16 cellular contexts compared by ENCODE assay signal in the genomic region with DNA sequence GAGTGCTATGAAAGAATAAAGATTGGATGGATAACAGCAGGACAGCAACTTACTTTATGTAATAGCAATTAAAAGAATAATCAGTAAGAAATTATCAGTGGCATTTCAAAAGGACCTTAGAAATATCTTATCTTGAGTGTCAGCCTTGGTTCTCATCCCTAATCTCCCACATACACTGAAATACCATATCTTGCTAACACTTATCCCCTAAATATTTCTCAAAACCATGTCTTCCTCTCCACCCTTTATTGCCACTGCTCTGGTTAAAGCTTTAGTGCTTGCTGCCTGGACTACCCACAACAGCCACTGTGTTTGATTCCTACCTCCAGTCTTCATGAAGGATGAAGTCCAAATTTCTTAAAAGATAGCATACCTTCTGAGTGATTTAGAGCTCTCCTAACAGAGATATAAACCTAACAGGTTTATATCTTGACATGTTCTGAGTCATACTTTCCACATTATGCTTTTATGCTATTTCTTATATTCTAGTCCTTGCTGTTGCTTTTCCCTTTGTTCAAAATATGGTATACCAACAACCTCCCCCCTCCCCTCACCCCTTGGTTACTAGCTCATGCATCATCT.
"Had no signal": no experiment of that assay in that cellular context is flagged by ENCODE, and none has a peak within 500 bp of the region (broad histone marks: within the 10 kb centered on the region; RNA-seq: fewer than 3 reads in every experiment).

No MANE protein-coding gene starts in this region.

- H3K27ac ChIP-seq: colonic mucosa, esophagus muscularis mucosa, prostate gland, skin epidermis, tibial nerve had no signal

- H3K36me3 Mint-ChIP-seq: brain had no signal

- H3K9me3 Mint-ChIP-seq: activated T-helper 1 cell treated with anti-CD3 and anti-CD28 coated beads, Interleukin-12 subunit alpha, Interleukin-12 subunit beta, Interleukin-2, Interleukin-4 antibody, amounts not matched to agents 30 ng/mL and 10 ng/mL and 1 ng/mL, durations not matched to agents 14 hours and 24 hours and 36 hours; brain; neural crest cell had no signal

- H3K4me1 ChIP-seq: colonic mucosa, esophagus muscularis mucosa, prostate gland, tibial nerve had no signal

- H3K36me3 ChIP-seq: colonic mucosa, esophagus muscularis mucosa, prostate gland, tibial nerve had no signal

- H3K9me3 ChIP-seq: colonic mucosa, esophagus muscularis mucosa, prostate gland, tibial nerve had no signal

- H3K4me3 ChIP-seq: colonic mucosa, esophagus muscularis mucosa, prostate gland, skin epidermis, tibial nerve had no signal

- H3K27me3 Mint-ChIP-seq: activated naive CD8-positive, alpha-beta T cell treated with anti-CD3 and anti-CD28 coated beads for 36 hours had no signal

- H3K27me3 ChIP-seq: colonic mucosa, esophagus muscularis mucosa, tibial nerve had no signal

- DNase-seq: activated CD4-positive, alpha-beta T cell treated with anti-CD3 and anti-CD28 coated beads, Interleukin-2, amount 50 U/mL, for 1 hour; activated CD8-positive, alpha-beta memory T cell treated with anti-CD3 and anti-CD28 coated beads for 24 hours; activated naive CD8-positive, alpha-beta T cell treated with anti-CD3 and anti-CD28 coated beads for 36 hours; central memory CD4-positive, alpha-beta T cell; colonic mucosa; right cardiac atrium; stimulated activated CD4-positive, alpha-beta T cell treated with anti-CD3 and anti-CD28 coated beads, Interleukin-4, amount 100 ng/mL, for 24 hours; stimulated activated naive CD4-positive, alpha-beta T cell treated with Interleukin-2 at 50 U/mL for 16 hours; substantia nigra had no signal

- H3K4me3 Mint-ChIP-seq: activated naive CD8-positive, alpha-beta T cell treated with anti-CD3 and anti-CD28 coated beads for 36 hours; activated T-helper 1 cell treated with anti-CD3 and anti-CD28 coated beads, Interleukin-12 subunit alpha, Interleukin-12 subunit beta, Interleukin-2, Interleukin-4 antibody, amounts not matched to agents 30 ng/mL and 10 ng/mL and 1 ng/mL, durations not matched to agents 14 hours and 24 hours and 36 hours; brain; neural crest cell had no signal

- H3K4me1 Mint-ChIP-seq: activated naive CD8-positive, alpha-beta T cell treated with anti-CD3 and anti-CD28 coated beads for 36 hours; neural crest cell had no signal

- H3K27ac Mint-ChIP-seq: activated naive CD8-positive, alpha-beta T cell treated with anti-CD3 and anti-CD28 coated beads for 36 hours; activated T-helper 1 cell treated with anti-CD3 and anti-CD28 coated beads, Interleukin-12 subunit alpha, Interleukin-12 subunit beta, Interleukin-2, Interleukin-4 antibody, amounts not matched to agents 30 ng/mL and 10 ng/mL and 1 ng/mL, durations not matched to agents 14 hours and 24 hours and 36 hours; brain had no signal

- ATAC-seq: right cardiac atrium had no signal
